ENCODE assay signal across 7 cellular contexts in the genomic region with DNA sequence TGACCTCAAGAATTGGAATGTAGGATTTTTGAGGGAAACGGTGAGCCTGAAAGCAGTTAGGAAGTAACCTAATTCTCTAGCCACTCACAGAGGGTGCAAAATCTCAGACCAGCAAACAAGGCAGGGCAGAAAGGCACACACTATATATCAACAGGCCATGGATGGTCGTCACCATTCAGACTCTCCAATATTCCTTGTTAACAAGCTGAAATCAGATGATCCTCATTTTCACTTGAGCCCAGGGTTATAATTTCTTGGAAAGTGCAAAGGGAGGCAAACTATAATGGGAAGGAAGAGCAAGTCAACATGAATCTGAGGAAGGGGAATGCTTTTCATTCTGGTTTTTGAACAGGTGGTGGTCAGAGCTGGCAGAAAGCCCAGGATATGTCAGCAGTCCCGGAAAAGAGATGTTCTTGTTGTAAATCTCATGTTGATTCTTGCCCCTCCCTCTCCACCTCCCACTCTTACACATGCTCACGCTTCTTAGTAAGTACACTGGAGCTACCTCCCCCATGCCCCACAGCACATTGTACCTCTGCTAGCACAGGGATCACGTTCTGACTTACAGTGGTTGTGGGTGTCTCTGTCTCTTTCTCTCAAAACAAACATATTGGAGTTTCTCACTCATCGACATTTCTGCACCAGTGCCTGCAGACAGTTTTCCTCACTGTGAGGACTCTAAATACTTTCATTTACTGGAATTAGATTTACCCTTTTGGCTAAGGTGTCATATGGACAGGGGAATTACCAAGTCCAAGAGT.
DNase-seq lines count a peak whose midpoint lies in the region; ATAC-seq lines count a peak whose summit lies in the region.

No MANE protein-coding gene starts in this region.

- no peaks in the 10 kb centered on the region for H3K27me3 ChIP-seq in right cardiac atrium (ENCODE audit: control insufficient read depth, insufficient read depth)

- H3K27ac Mint-ChIP-seq in activated CD8-positive, alpha-beta T cell treated with anti-CD3 and anti-CD28 coated beads, Interleukin-2, amount 10 ng/mL, durations not matched to agents 7 days and 5 days: peak overlapping the region; percentile 84

- peaks cover 77% of the 10 kb centered on the region for H3K4me1 Mint-ChIP-seq in activated CD8-positive, alpha-beta T cell treated with anti-CD3 and anti-CD28 coated beads, Interleukin-2, amount 10 ng/mL, durations not matched to agents 7 days and 5 days (ENCODE audit: low read depth)

- H3K27me3 Mint-ChIP-seq in activated CD8-positive, alpha-beta T cell treated with anti-CD3 and anti-CD28 coated beads, Interleukin-2, amount 10 ng/mL, durations not matched to agents 7 days and 5 days (ENCODE audit: low read depth): no peaks in the 10 kb centered on the region

- WGBS in right cardiac atrium: 36% methylated on average over 6 of the region's 6 CpGs

- H3K9me3 Mint-ChIP-seq in activated CD8-positive, alpha-beta T cell treated with anti-CD3 and anti-CD28 coated beads, Interleukin-2, amount 10 ng/mL, durations not matched to agents 7 days and 5 days (ENCODE audit: insufficient read depth): peaks cover 19% of the 10 kb centered on the region

- ATAC-seq in GM18870 (IDR thresholded peaks at IDR 0.05; ENCODE audit: unreplicated experiment) (peak; percentile 49), HG02981 (IDR thresholded peaks at IDR 0.05; ENCODE audit: unreplicated experiment) (peak; percentile 53), right cardiac atrium (peak; percentile 34 to 42)
- ATAC-seq in activated CD8-positive, alpha-beta T cell treated with anti-CD3 and anti-CD28 coated beads, Interleukin-2, amount 10 ng/mL, durations not matched to agents 7 days and 5 days: peak; percentile 61

- peak overlapping the region; percentile 3 for H3K4me3 Mint-ChIP-seq in activated CD8-positive, alpha-beta T cell treated with anti-CD3 and anti-CD28 coated beads, Interleukin-2, amount 10 ng/mL, durations not matched to agents 7 days and 5 days

- no peak overlapping the region for H3K27ac ChIP-seq in right cardiac atrium (ENCODE audit: low read length)

- CTCF ChIA-PET in activated CD8-positive, alpha-beta T cell treated with anti-CD3 and anti-CD28 coated beads, Interleukin-2, amount 10 ng/mL, durations not matched to agents 7 days and 5 days (lab: Charles Lee): interaction anchor here (0.7 to 6.1 kb wide), 9 partner anchors 14 to 137 kb away, joined by 3 to 143 read pairs (median 3); no protein-coding TSS in a partner anchor

- H3K36me3 Mint-ChIP-seq in activated CD8-positive, alpha-beta T cell treated with anti-CD3 and anti-CD28 coated beads, Interleukin-2, amount 10 ng/mL, durations not matched to agents 7 days and 5 days (ENCODE audit: low read depth): peaks cover 65% of the 10 kb centered on the region

- POLR2A ChIA-PET in activated CD8-positive, alpha-beta T cell treated with anti-CD3 and anti-CD28 coated beads, Interleukin-2, amount 10 ng/mL, durations not matched to agents 7 days and 5 days (lab: Charles Lee): interaction anchor here (0.6 to 3.0 kb wide), 2 partner anchors 21 to 27 kb away, joined by 4 to 27 read pairs; no protein-coding TSS in a partner anchor

- H3K4me1 ChIP-seq in right cardiac atrium (ENCODE audit: control insufficient read depth, insufficient read depth, low read length): no peaks in the 10 kb centered on the region

- no peaks in the 10 kb centered on the region for H3K9me3 ChIP-seq in right cardiac atrium (ENCODE audit: control insufficient read depth, low read length)

- DNase-seq in NCI-H2107 treated with DMSO at 0.1 percent for 48 hours (lab: John Stamatoyannopoulos, UW; ENCODE audit: unreplicated experiment) (peak; percentile 80), right cardiac atrium (peak in 1 of 3 donors; percentile 42)
- peak; percentile 71 for DNase-seq in activated CD8-positive, alpha-beta T cell treated with anti-CD3 and anti-CD28 coated beads, Interleukin-2, amount 10 ng/mL, durations not matched to agents 7 days and 5 days
- peak; percentile 20 to 42 (median 38) for DNase-seq in stimulated activated CD4-positive, alpha-beta T cell treated with anti-CD3 and anti-CD28 coated beads, TNF-alpha, amount 100 ng/mL, for 48 hours (ENCODE audit: low read depth in 3 of 3)
- DNase-seq in effector CD8-positive, alpha-beta T cell (lab: John Stamatoyannopoulos, UW): no peak

- intact Hi-C loops in right cardiac atrium (cut with DNase I): no loop called here

- H3K4me3 ChIP-seq in right cardiac atrium (ENCODE audit: low read length): no peak overlapping the region
